ENCODE assay signal across 23 cellular contexts in the genomic region with DNA sequence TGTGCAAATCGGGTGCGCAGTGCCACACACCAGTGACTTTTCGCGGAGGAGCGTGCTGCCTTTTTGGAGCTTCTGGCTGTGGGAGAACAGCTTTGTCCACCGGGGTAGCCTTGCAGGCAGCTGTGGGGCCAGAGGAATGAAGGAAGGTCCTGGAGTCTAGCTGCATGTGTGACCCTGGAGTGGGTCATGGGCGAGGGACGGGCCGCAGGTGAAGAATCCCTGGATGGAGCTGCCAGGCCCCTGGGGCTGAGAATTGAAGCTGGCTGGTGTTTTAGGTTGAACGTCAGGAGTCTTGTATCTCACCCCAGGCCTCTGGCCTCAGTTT. TPM values are rescaled to one million over a fixed set of nuclear protein-coding genes. Genes with fewer than 3 reads are reported as not detected.
DNase-seq lines count a peak whose midpoint lies in the region; ATAC-seq, FAIRE-seq and TF ChIP-seq lines count a peak whose summit lies in the region.
"Had no signal": no experiment of that assay in that cellular context is flagged by ENCODE, and none has a peak within 500 bp of the region (broad histone marks: within the 10 kb centered on the region; RNA-seq: fewer than 3 reads in every experiment).

No MANE protein-coding gene starts in this region.

- FAIRE-seq in HepG2 (lab: Jason Lieb, UNC): no peak
- FAIRE-seq: A204.1, D721Med, GM12892, GM18507, K562 had no signal

- no peak for TF ChIP-seq CTCF in left ventricle myocardium inferior (IDR thresholded peaks at IDR 0.05; ENCODE audit: borderline replicate concordance)
- TF ChIP-seq CTCF in RWPE2 (IDR thresholded peaks at IDR 0.05; ENCODE audit: poor library complexity, severe bottlenecking): no peak
- no peak for TF ChIP-seq CTCF in HepG2 (CRISPR knock-in tag; IDR thresholded peaks at IDR 0.05)
- TF ChIP-seq CTCF in foreskin keratinocyte (conservative IDR thresholded peaks at IDR 0.05): no peak

- ATAC-seq in right cardiac atrium: no peak
- no peak for ATAC-seq in RWPE2 (ENCODE audit: low read depth)
- no peak for ATAC-seq in HepG2
- ATAC-seq in GM18519 (IDR thresholded peaks at IDR 0.05; ENCODE audit: low FRiP score, unreplicated experiment): no peak
- no peak for ATAC-seq in foreskin keratinocyte
- no peak for ATAC-seq in GM21723 (IDR thresholded peaks at IDR 0.05; ENCODE audit: unreplicated experiment)
- ATAC-seq: GM23338, HCT116, K562, PC-3 had no signal

- in situ Hi-C loops in HepG2 (cut with HindIII; ENCODE audit: extremely low pct_ligation_motif_present, low pct_unique_long_range_greater_than_20kb): loop anchor here (25.0 kb wide), 1 partner anchor 212 kb away; no protein-coding TSS in a partner anchor

- TF ChIP-seq EP300 in HepG2 (IDR thresholded peaks at IDR 0.05; ENCODE audit: low read depth in 2 of 2, low read length in 2 of 2) (no peak), HepG2 (CRISPR knock-in tag; IDR thresholded peaks at IDR 0.05; ENCODE audit: borderline replicate concordance) (no peak)

- POLR2A ChIA-PET in HepG2 (lab: Yijun Ruan, JAX): interaction anchor here (1.7 to 1.8 kb wide), 2 partner anchors 9 to 18 kb away, joined by 6 to 10 read pairs; no protein-coding TSS in a partner anchor

- H3K27ac ChIP-seq in right cardiac atrium (ENCODE audit: low read length): no peak overlapping the region
- H3K27ac ChIP-seq in left ventricle myocardium inferior (replicated peaks): no peak overlapping the region
- H3K27ac ChIP-seq in RWPE2 (ENCODE audit: poor library complexity, severe bottlenecking): no peak overlapping the region
- no peak overlapping the region for H3K27ac ChIP-seq in HepG2 (ENCODE audit: extremely low read length, insufficient read depth, low read length)
- no peak overlapping the region for H3K27ac ChIP-seq in foreskin keratinocyte
- H3K27ac ChIP-seq: BLaER1 treated with 17β-estradiol and CSF1 and Interleukin-3, amounts not matched to agents 10 nM and 100 nM; SJCRH30 had no signal

- CTCF ChIA-PET in HepG2 (lab: Yijun Ruan, JAX; ENCODE audit: low intra/inter-chr PET ratio, low total read pairs): no interaction called here

- H3K79me2 ChIP-seq in HepG2 (ENCODE audit: insufficient read depth, low read length): peaks cover 20% of the 10 kb centered on the region

- H3K27me3 ChIP-seq in right cardiac atrium (ENCODE audit: control insufficient read depth, insufficient read depth): no peaks in the 10 kb centered on the region
- H3K27me3 ChIP-seq in left ventricle myocardium inferior (ENCODE audit: low read depth): no peaks in the 10 kb centered on the region
- H3K27me3 ChIP-seq in RWPE2 (ENCODE audit: insufficient read depth, poor library complexity, severe bottlenecking): no peaks in the 10 kb centered on the region
- H3K27me3 ChIP-seq in HepG2 (ENCODE audit: control insufficient read depth in 1 of 2, insufficient read depth in 2 of 2, low read length in 2 of 2): no peaks in the 10 kb centered on the region
- H3K27me3 ChIP-seq in foreskin keratinocyte: no peaks in the 10 kb centered on the region
- H3K27me3 ChIP-seq: SJCRH30 had no signal

- WGBS in right cardiac atrium: 93% methylated on average over 10 of the region's 10 CpGs
- WGBS in HepG2 (ENCODE audit: low lambda C conversion rate): 100% methylated on average over 6 of the region's 10 CpGs

- H3K36me3 ChIP-seq in left ventricle myocardium inferior: peaks cover 80% of the 10 kb centered on the region
- peaks cover 97% of the 10 kb centered on the region for H3K36me3 ChIP-seq in RWPE2 (ENCODE audit: low read depth)
- H3K36me3 ChIP-seq in HepG2 (replicated peaks in 1 of 2; ENCODE audit: control insufficient read depth in 1 of 2, insufficient read depth in 2 of 2, low read length in 2 of 2): peaks cover 31 to 84% of the 10 kb centered on the region in 2 experiments
- H3K36me3 ChIP-seq: BLaER1 treated with 17β-estradiol and CSF1 and Interleukin-3, amounts not matched to agents 10 nM and 100 nM had no signal

- H3K4me1 ChIP-seq in right cardiac atrium (ENCODE audit: control insufficient read depth, insufficient read depth, low read length): peaks cover 3% of the 10 kb centered on the region
- peaks cover 76% of the 10 kb centered on the region for H3K4me1 ChIP-seq in left ventricle myocardium inferior
- H3K4me1 ChIP-seq in RWPE2 (ENCODE audit: insufficient read depth, poor library complexity, severe bottlenecking): peaks cover 2% of the 10 kb centered on the region
- H3K4me1 ChIP-seq in HepG2 (ENCODE audit: insufficient read depth, low read length): peaks cover 38% of the 10 kb centered on the region
- H3K4me1 ChIP-seq in foreskin keratinocyte: no peaks in the 10 kb centered on the region
- H3K4me1 ChIP-seq: SJCRH30 had no signal

- no peak overlapping the region for H2AFZ ChIP-seq in HepG2 (ENCODE audit: low read length)
- H2AFZ ChIP-seq: GM23338 had no signal

- H3K9me3 ChIP-seq in right cardiac atrium (ENCODE audit: control insufficient read depth, low read length) (no peaks in the 10 kb centered on the region), left ventricle myocardium inferior (replicated peaks) (no peaks in the 10 kb centered on the region), RWPE2 (ENCODE audit: severe bottlenecking) (no peaks in the 10 kb centered on the region), HepG2 (ENCODE audit: low read length) (no peaks in the 10 kb centered on the region)
- H3K9me3 ChIP-seq: BLaER1 treated with 17β-estradiol and CSF1 and Interleukin-3, amounts not matched to agents 10 nM and 100 nM; SJCRH30 had no signal

- H3K9ac ChIP-seq in HepG2 (ENCODE audit: insufficient read depth, low read depth, low read length): no peak overlapping the region
- H3K9ac ChIP-seq: BLaER1 treated with 17β-estradiol and CSF1 and Interleukin-3, amounts not matched to agents 10 nM and 100 nM had no signal

- TF ChIP-seq RAD21 in HepG2 (CRISPR knock-in tag; IDR thresholded peaks at IDR 0.05): no peak

- DNase-seq in right cardiac atrium (peak; percentile 6 to 31 (median 21)), left ventricle myocardium inferior (no peak), RWPE2 (ENCODE audit: low spot score) (peak; percentile 41), HepG2 (ENCODE audit: low spot score) (no peak), foreskin keratinocyte (no peak), NK-92 (lab: John Stamatoyannopoulos, UW; ENCODE audit: unreplicated experiment) (no peak)
- DNase-seq: DMS79, NCI-H1105, NCI-H2081 treated with DMSO at 0.1 percent for 48 hours, PC-3, SJCRH30, SW 1271 had no signal

- H3K4me3 ChIP-seq in right cardiac atrium (ENCODE audit: low read length): no peak overlapping the region
- H3K4me3 ChIP-seq in left ventricle myocardium inferior: no peak overlapping the region
- no peak overlapping the region for H3K4me3 ChIP-seq in RWPE2 (ENCODE audit: severe bottlenecking)
- H3K4me3 ChIP-seq in HepG2 (replicated peaks in 1 of 3; ENCODE audit: insufficient read depth in 1 of 3, low read depth in 2 of 3, low read length in 3 of 3): no peak overlapping the region
- H3K4me3 ChIP-seq: BLaER1 treated with 17β-estradiol and CSF1 and Interleukin-3, amounts not matched to agents 10 nM and 100 nM; GM23338; K562; SJCRH30 had no signal

- peaks cover 32% of the 10 kb centered on the region for H4K20me1 ChIP-seq in HepG2 (ENCODE audit: insufficient read depth, low read length)

- no peak overlapping the region for H3K4me2 ChIP-seq in HepG2 (ENCODE audit: low read depth, low read length)
- H3K4me2 ChIP-seq: GM23338 had no signal

- TF ChIP-seq POLR2A in HepG2 (IDR thresholded peaks at IDR 0.05; ENCODE audit: insufficient read depth in 1 of 2, low read depth in 2 of 2, low read length in 2 of 2): no peak

- intact Hi-C loops in right cardiac atrium (cut with DNase I): loop anchor here in 1 of 4 donors (10.0 kb wide), 1 partner anchor 1185 kb away; the partner anchor contains the start of gene PPP6R3
- intact Hi-C loops in left ventricle myocardium inferior (cut with micrococcal nuclease): loop anchor here (5.0 kb wide), 1 partner anchor 547 kb away; no protein-coding TSS in a partner anchor
- intact Hi-C loops in HepG2 (cut with micrococcal nuclease; ENCODE audit: unreplicated experiment): loop anchor here (10.0 kb wide), 2 partner anchors 155 to 545 kb away; no protein-coding TSS in a partner anchor

- BruUV-seq in HepG2 (replicated peaks; lab: Mats Ljungman, UMichigan): no TSS peak

RNA-seq across cellular contexts. Expression of gene CCND1, which starts 8.6 kb away (rescaled TPM):
- total RNA-seq in right cardiac atrium: 100 to 1,000 TPM; 113 to 149 (median 142) TPM
- polyA plus RNA-seq in right cardiac atrium: 55.9 TPM
- total RNA-seq in left ventricle myocardium inferior: 160 TPM
- total RNA-seq in HepG2 (2016; rRNA removed; fragmentation: Illumina TruSeq; extraction: Trizol): 107 and 117 TPM in 2 replicates
- 18.0 and 19.0 TPM in 2 replicates for total RNA-seq in HepG2 (2016; cell fraction: cytosol; rRNA removed; fragmentation: Illumina TruSeq; extraction: Trizol; ENCODE audit: low read depth)
- 91.6 and 108 TPM in 2 replicates for total RNA-seq in HepG2 (2016; cell fraction: insoluble cytoplasmic fraction; rRNA removed; fragmentation: Illumina TruSeq; extraction: Trizol)
- total RNA-seq in HepG2 (2016; cell fraction: membrane; rRNA removed; fragmentation: Illumina TruSeq; extraction: Trizol): 58.9 and 60.9 TPM in 2 replicates
- total RNA-seq in HepG2 (2016; cell fraction: nucleus; rRNA removed; fragmentation: Illumina TruSeq; extraction: Trizol): 68.6 and 72.9 TPM in 2 replicates
- 126 and 136 TPM in 2 replicates for polyA plus RNA-seq in HepG2 (2011; rRNA removed)
- 73.2 and 112 TPM in 2 replicates for polyA plus RNA-seq in HepG2 (2011; cell fraction: cytosol; rRNA removed)
- polyA plus RNA-seq in HepG2 (2011; cell fraction: nucleus; rRNA removed): 161 and 292 TPM in 2 replicates
- polyA plus RNA-seq in HepG2 (2012): 60.9 and 65.2 TPM in 2 replicates
- 10.4 and 11.6 TPM in 2 replicates for polyA plus RNA-seq in HepG2 (2016; cell fraction: cytosol; fragmentation: Illumina TruSeq; extraction: Trizol; ENCODE audit: low read depth)
- 75.4 and 106 TPM in 2 replicates for polyA plus RNA-seq in HepG2 (2016; cell fraction: insoluble cytoplasmic fraction; fragmentation: Illumina TruSeq; extraction: Trizol; ENCODE audit: low read depth)
- 24.6 and 25.9 TPM in 2 replicates for polyA plus RNA-seq in HepG2 (2016; cell fraction: membrane; fragmentation: Illumina TruSeq; extraction: Trizol; ENCODE audit: low read depth)
- polyA plus RNA-seq in HepG2 (2016; cell fraction: nucleus; fragmentation: Illumina TruSeq; extraction: Trizol; ENCODE audit: insufficient read depth, low read depth): 90.1 and 100 TPM in 2 replicates
- 30.5 and 379 TPM in 2 replicates for polyA minus RNA-seq in HepG2 (2011; rRNA and poly(A)+ RNA removed; ENCODE audit: low replicate concordance)
- polyA minus RNA-seq in HepG2 (2011; cell fraction: cytosol; rRNA and poly(A)+ RNA removed): 191 and 225 TPM in 2 replicates
- polyA minus RNA-seq in HepG2 (2011; cell fraction: nucleus; rRNA and poly(A)+ RNA removed): 120 and 156 TPM in 2 replicates
- total RNA-seq in foreskin keratinocyte: 109 and 138 TPM in 2 replicates
- 42.6 and 45.3 TPM in 2 replicates for polyA plus RNA-seq in foreskin keratinocyte

RNA-seq across cellular contexts. Expression of gene LTO1, which starts 25.6 kb away (rescaled TPM):
- total RNA-seq in right cardiac atrium (10 to 100 TPM in 3 of 4 donors, 1 to 10 TPM in 1; 8.7 to 13.6 (median 10.6) TPM), left ventricle myocardium inferior (8.9 TPM), HepG2 (2016; rRNA removed; fragmentation: Illumina TruSeq; extraction: Trizol) (11.3 and 15.0 TPM in 2 replicates), foreskin keratinocyte (13.5 and 15.7 TPM in 2 replicates)
- polyA plus RNA-seq in right cardiac atrium (10.1 TPM), HepG2 (2011; rRNA removed) (11.8 and 13.8 TPM in 2 replicates), foreskin keratinocyte (14.9 and 15.0 TPM in 2 replicates)
- 9.2 and 10.5 TPM in 2 replicates for total RNA-seq in HepG2 (2016; cell fraction: cytosol; rRNA removed; fragmentation: Illumina TruSeq; extraction: Trizol; ENCODE audit: low read depth)
- 9.0 and 17.0 TPM in 2 replicates for total RNA-seq in HepG2 (2016; cell fraction: insoluble cytoplasmic fraction; rRNA removed; fragmentation: Illumina TruSeq; extraction: Trizol)
- 11.5 and 13.4 TPM in 2 replicates for total RNA-seq in HepG2 (2016; cell fraction: membrane; rRNA removed; fragmentation: Illumina TruSeq; extraction: Trizol)
- 17.6 and 20.5 TPM in 2 replicates for total RNA-seq in HepG2 (2016; cell fraction: nucleus; rRNA removed; fragmentation: Illumina TruSeq; extraction: Trizol)
- polyA plus RNA-seq in HepG2 (2011; cell fraction: cytosol; rRNA removed): 9.3 TPM in 2 replicates
- 32.0 and 35.0 TPM in 2 replicates for polyA plus RNA-seq in HepG2 (2011; cell fraction: nucleus; rRNA removed)
- polyA plus RNA-seq in HepG2 (2012): 10.6 and 11.8 TPM in 2 replicates
- polyA plus RNA-seq in HepG2 (2016; cell fraction: cytosol; fragmentation: Illumina TruSeq; extraction: Trizol; ENCODE audit: low read depth): 5.3 and 6.8 TPM in 2 replicates
- polyA plus RNA-seq in HepG2 (2016; cell fraction: insoluble cytoplasmic fraction; fragmentation: Illumina TruSeq; extraction: Trizol; ENCODE audit: low read depth): 13.9 and 14.6 TPM in 2 replicates
- polyA plus RNA-seq in HepG2 (2016; cell fraction: membrane; fragmentation: Illumina TruSeq; extraction: Trizol; ENCODE audit: low read depth): 9.0 and 9.4 TPM in 2 replicates
- 40.5 and 43.2 TPM in 2 replicates for polyA plus RNA-seq in HepG2 (2016; cell fraction: nucleus; fragmentation: Illumina TruSeq; extraction: Trizol; ENCODE audit: insufficient read depth, low read depth)
- polyA minus RNA-seq in HepG2 (2011; rRNA and poly(A)+ RNA removed; ENCODE audit: low replicate concordance): 17.9 and 33.2 TPM in 2 replicates
- polyA minus RNA-seq in HepG2 (2011; cell fraction: cytosol; rRNA and poly(A)+ RNA removed): 4.6 TPM in 2 replicates
- polyA minus RNA-seq in HepG2 (2011; cell fraction: nucleus; rRNA and poly(A)+ RNA removed): 22.3 and 29.4 TPM in 2 replicates

RNA-seq across cellular contexts. Expression of gene FGF19, which starts 54.3 kb away (rescaled TPM):
- total RNA-seq in right cardiac atrium: not detected
- polyA plus RNA-seq in right cardiac atrium: not detected
- total RNA-seq in left ventricle myocardium inferior: not detected
- not detected in 2 replicates for total RNA-seq in HepG2 (2016; rRNA removed; fragmentation: Illumina TruSeq; extraction: Trizol)
- not detected in 2 replicates for total RNA-seq in HepG2 (2016; cell fraction: cytosol; rRNA removed; fragmentation: Illumina TruSeq; extraction: Trizol; ENCODE audit: low read depth)
- total RNA-seq in HepG2 (2016; cell fraction: insoluble cytoplasmic fraction; rRNA removed; fragmentation: Illumina TruSeq; extraction: Trizol): 0.04 TPM in 1 of 2 replicates, not detected in the other
- total RNA-seq in HepG2 (2016; cell fraction: membrane; rRNA removed; fragmentation: Illumina TruSeq; extraction: Trizol): not detected in 2 replicates
- total RNA-seq in HepG2 (2016; cell fraction: nucleus; rRNA removed; fragmentation: Illumina TruSeq; extraction: Trizol): not detected in 2 replicates
- 0.07 and 0.16 TPM in 2 replicates for polyA plus RNA-seq in HepG2 (2011; rRNA removed)
- 0.03 and 0.06 TPM in 2 replicates for polyA plus RNA-seq in HepG2 (2011; cell fraction: cytosol; rRNA removed)
- 0.62 and 0.74 TPM in 2 replicates for polyA plus RNA-seq in HepG2 (2011; cell fraction: nucleus; rRNA removed)
- polyA plus RNA-seq in HepG2 (2012): 0.08 and 0.11 TPM in 2 replicates
- not detected in 2 replicates for polyA plus RNA-seq in HepG2 (2016; cell fraction: cytosol; fragmentation: Illumina TruSeq; extraction: Trizol; ENCODE audit: low read depth)
- not detected in 2 replicates for polyA plus RNA-seq in HepG2 (2016; cell fraction: insoluble cytoplasmic fraction; fragmentation: Illumina TruSeq; extraction: Trizol; ENCODE audit: low read depth)
- polyA plus RNA-seq in HepG2 (2016; cell fraction: membrane; fragmentation: Illumina TruSeq; extraction: Trizol; ENCODE audit: low read depth): not detected in 2 replicates
- 0.36 and 0.37 TPM in 2 replicates for polyA plus RNA-seq in HepG2 (2016; cell fraction: nucleus; fragmentation: Illumina TruSeq; extraction: Trizol; ENCODE audit: insufficient read depth, low read depth)
- polyA minus RNA-seq in HepG2 (2011; rRNA and poly(A)+ RNA removed; ENCODE audit: low replicate concordance): 0.21 TPM in 1 of 2 replicates, not detected in the other
- polyA minus RNA-seq in HepG2 (2011; cell fraction: cytosol; rRNA and poly(A)+ RNA removed): not detected in 2 replicates
- polyA minus RNA-seq in HepG2 (2011; cell fraction: nucleus; rRNA and poly(A)+ RNA removed): not detected in 2 replicates
- 0.04 and 0.17 TPM in 2 replicates for total RNA-seq in foreskin keratinocyte
- 0.24 TPM in 1 of 2 replicates, not detected in the other for polyA plus RNA-seq in foreskin keratinocyte
- total RNA-seq: CD8-positive, alpha-beta memory T cell; PC-3; SJCRH30 had no signal
- polyA plus RNA-seq: CD8-positive, alpha-beta memory T cell; K562 had no signal

Comparison
In these comparisons a context has a peak if more than half of its experiments do, and no peak if none do; other contexts are left out.
1. DNase-seq: peak in right cardiac atrium (3 of 3) and RWPE2 (single experiment); none in left ventricle myocardium inferior (single experiment), HepG2 (single experiment), foreskin keratinocyte (0 of 2) and NK-92 (single experiment).